1 cellular context compared by ENCODE assay signal in genomic region chr16:49857423-49858181, GRCh38.
TF ChIP-seq lines count a peak whose summit lies in the region.

No MANE protein-coding gene starts in this region.

TF ChIP-seq in IMR-90, 13 proteins besides CTCF, POLR2A, EP300 and RAD21:
- TF ChIP-seq USF2 (IDR thresholded peaks at IDR 0.05; ENCODE audit: low read depth, low read length) (no peak), SMC3 (IDR thresholded peaks at IDR 0.05; ENCODE audit: low read depth, low read length) (no peak), RFX5 (IDR thresholded peaks at IDR 0.05; ENCODE audit: low read depth, low read length) (no peak), ELK1 (IDR thresholded peaks at IDR 0.05; ENCODE audit: borderline replicate concordance, low read depth, low read length) (no peak), CEBPB (IDR thresholded peaks at IDR 0.05; ENCODE audit: low read depth, low read length) (no peak), CHD1 (IDR thresholded peaks at IDR 0.05; ENCODE audit: low read depth, low read length) (no peak), BHLHE40 (IDR thresholded peaks at IDR 0.05; ENCODE audit: low read depth, low read length) (no peak), RCOR1 (IDR thresholded peaks at IDR 0.05; ENCODE audit: insufficient replicate concordance, low read length) (no peak)
TF ChIP-seq in IMR-90: peak in this region for 0.
